Comparison of ENCODE assay signal across 10 cellular contexts in the genomic region with DNA sequence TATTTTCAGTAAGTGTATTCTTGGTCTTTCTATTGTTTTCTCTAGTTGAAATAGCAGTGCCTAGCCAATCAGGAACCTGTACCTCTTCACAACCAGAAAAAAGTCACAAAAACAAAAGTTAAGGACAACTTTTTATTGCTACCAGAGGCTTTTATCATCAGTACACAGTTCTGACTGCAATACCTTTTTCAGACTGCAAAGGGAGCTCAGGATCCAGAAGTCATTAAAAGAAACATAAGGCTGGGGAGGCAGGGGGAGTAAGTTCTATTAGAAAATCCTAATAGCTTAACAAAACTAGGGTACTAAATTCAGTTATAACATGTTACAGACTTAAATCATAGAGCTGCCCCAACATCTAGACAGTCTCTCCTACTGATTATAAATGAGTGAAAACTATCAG.
DNase-seq lines count a peak whose midpoint lies in the region; ATAC-seq, FAIRE-seq and TF ChIP-seq lines count a peak whose summit lies in the region.
"Had no signal": no experiment of that assay in that cellular context is flagged by ENCODE, and none has a peak within 500 bp of the region (broad histone marks: within the 10 kb centered on the region; RNA-seq: fewer than 3 reads in every experiment).

No MANE protein-coding gene starts in this region.

- DNase-seq in AG04449 (ENCODE audit: low read depth, low spot score), result no peak
- DNase-seq in WERI-Rb-1, result no peak
- DNase-seq in NCI-H526 (lab: John Stamatoyannopoulos, UW), result no peak
- DNase-seq in NK-92 (lab: John Stamatoyannopoulos, UW; ENCODE audit: unreplicated experiment), result no peak
- DNase-seq in NCI-H1436 (lab: John Stamatoyannopoulos, UW), result no peak
- no peak for DNase-seq in 8988T
- DNase-seq: effector CD4-positive, alpha-beta T cell; T-cell had no signal

- peaks cover 43% of the 10 kb centered on the region for H3K36me3 ChIP-seq in WERI-Rb-1

- peak; percentile 53 for ATAC-seq in GM21619 (IDR thresholded peaks at IDR 0.05; ENCODE audit: unreplicated experiment)

- H3K9me3 ChIP-seq in WERI-Rb-1 (ENCODE audit: severe bottlenecking), result no peaks in the 10 kb centered on the region

- POLR2A ChIA-PET in AG04449 (lab: Yijun Ruan, JAX), result no interaction called here

- TF ChIP-seq CTCF in AG04449 (IDR thresholded peaks at IDR 0.05; ENCODE audit: insufficient read depth, low read length, missing control alignments) (peak; percentile 15), WERI-Rb-1 (IDR thresholded peaks at IDR 0.05; ENCODE audit: low read depth, low read length) (0 out of 2 replicates have a peak, but pooled peaks have one; percentile 9)

- CTCF ChIA-PET in AG04449 (lab: Yijun Ruan, JAX), result interaction anchor here (1.0 to 3.6 kb wide), 6 partner anchors 10 to 156 kb away, joined by 3 to 46 read pairs (median 6); no protein-coding TSS in a partner anchor

- peak; percentile 47 for FAIRE-seq in islet of Langerhans (lab: Jason Lieb, UNC)

- H3K27ac ChIP-seq in WERI-Rb-1, result no peak overlapping the region

- no peaks in the 10 kb centered on the region for H3K27me3 ChIP-seq in WERI-Rb-1 (ENCODE audit: insufficient read depth, low read depth, severe bottlenecking)

- H3K4me3 ChIP-seq in AG04449 (ENCODE audit: low read depth, low read length) (no peak overlapping the region), WERI-Rb-1 (ENCODE audit: low read depth, low read length) (no peak overlapping the region)
